ENCODE assay signal across 1 cellular context in genomic region chr5:111512406-111513174, GRCh38.
A peak's percentile ranks its signal among the peaks of the same experiment; 100 is the strongest.
TF ChIP-seq lines count a peak whose summit lies in the region.

Gene STARD4 (minus strand): TSS chr5:111512535. CDS start chr5:111507433, 5,102 bp downstream.

TF ChIP-seq in K562, 482 proteins besides CTCF, POLR2A, EP300 and RAD21 (continued from another document and continues in another):
- TF ChIP-seq THRB (CRISPR knock-in tag; conservative IDR thresholded peaks at IDR 0.05) (0 out of 2 replicates have a peak, but pooled peaks have one; percentile 60), ZBTB17 (CRISPR knock-in tag; IDR thresholded peaks at IDR 0.05) (peak; percentile 94), NCOR1 (IDR thresholded peaks at IDR 0.05) (peak; percentile 50; the same call in 1 of the 2 replicates), TEAD1 (CRISPR knock-in tag; IDR thresholded peaks at IDR 0.05) (0 out of 4 replicates have a peak, but pooled peaks of 1 of the 2 experiments have one; percentile 62), AFF1 (IDR thresholded peaks at IDR 0.05; ENCODE audit: low read depth in 1 of 2, partially characterized antibody in 2 of 2) (peak in 1 of 2 experiments; percentile 44), PHB2 (IDR thresholded peaks at IDR 0.05; ENCODE audit: low read depth) (no peak), SMAD1 (IDR thresholded peaks at IDR 0.05; ENCODE audit: low read depth, low read length, partially characterized antibody) (peak; percentile 23), MYBL2 (IDR thresholded peaks at IDR 0.05; ENCODE audit: low read depth) (peak; percentile 14; the same call in 1 of the 2 replicates), MYBL2 (CRISPR knock-in tag; IDR thresholded peaks at IDR 0.05; ENCODE audit: borderline replicate concordance) (no peak), NR4A1 (CRISPR knock-in tag; IDR thresholded peaks at IDR 0.05) (0 out of 2 replicates have a peak, but pooled peaks have one; percentile 36), NR4A1 (tag; IDR thresholded peaks at IDR 0.05) (no peak), YY1 (IDR thresholded peaks at IDR 0.05; ENCODE audit: borderline replicate concordance in 1 of 3, control insufficient read depth in 1 of 3, extremely low read depth in 1 of 3, insufficient read depth in 3 of 3, insufficient read length in 1 of 3, insufficient replicate concordance in 2 of 3, low read depth in 1 of 3, low read length in 2 of 3) (peak in 2 of 3 experiments; percentile 78 to 85), RBM14 (IDR thresholded peaks at IDR 0.05; ENCODE audit: borderline replicate concordance, insufficient read depth, low read depth, low read length) (no peak), MITF (IDR thresholded peaks at IDR 0.05) (0 out of 2 replicates have a peak, but pooled peaks have one; percentile 15), HDAC1 (IDR thresholded peaks at IDR 0.05) (peak; percentile 8 to 67; a peak in 2 of 4 replicates), ETV1 (tag; conservative IDR thresholded peaks at IDR 0.05; ENCODE audit: low read depth) (peak; percentile 26; the same call in 1 of the 2 replicates), HES1 (IDR thresholded peaks at IDR 0.05; ENCODE audit: low read depth) (no peak), ZNF197 (CRISPR knock-in tag; IDR thresholded peaks at IDR 0.05; ENCODE audit: low read depth) (no peak), HDAC3 (IDR thresholded peaks at IDR 0.05; ENCODE audit: borderline replicate concordance, partially characterized antibody) (peak; percentile 47), NFYB (IDR thresholded peaks at IDR 0.05; ENCODE audit: extremely low read depth, insufficient read length) (peak; percentile 61), SIX5 (IDR thresholded peaks at IDR 0.05; ENCODE audit: borderline replicate concordance in 1 of 2, insufficient read depth in 1 of 2, low read depth in 1 of 2, low read length in 2 of 2) (no peak), CBFA2T3 (IDR thresholded peaks at IDR 0.05) (peak; percentile 60), ATF1 (CRISPR knock-in tag; IDR thresholded peaks at IDR 0.05) (no peak), ATF1 (tag; IDR thresholded peaks at IDR 0.05) (peak; percentile 91), NONO (IDR thresholded peaks at IDR 0.05; ENCODE audit: low read depth in 2 of 2, low read length in 1 of 2) (peak; percentile 27 to 58; a peak in 1 of 4 replicates), ZZZ3 (IDR thresholded peaks at IDR 0.05) (no peak), ZFX (CRISPR knock-in tag; IDR thresholded peaks at IDR 0.05) (peak; percentile 65), TFE3 (CRISPR knock-in tag; IDR thresholded peaks at IDR 0.05) (no peak), PKNOX1 (IDR thresholded peaks at IDR 0.05) (peak; percentile 77), TOE1 (IDR thresholded peaks at IDR 0.05; ENCODE audit: borderline replicate concordance) (peak; percentile 41; the same call in 1 of the 2 replicates), TOE1 (CRISPR knock-in tag; IDR thresholded peaks at IDR 0.05; ENCODE audit: borderline replicate concordance, low read depth) (no peak), ZNF740 (CRISPR knock-in tag; IDR thresholded peaks at IDR 0.05) (peak; percentile 64; the same call in 1 of the 2 replicates), ZNF740 (tag; IDR thresholded peaks at IDR 0.05) (no peak; a peak in 1 of 4 replicates), RAD51 (IDR thresholded peaks at IDR 0.05; ENCODE audit: borderline replicate concordance, low read depth) (0 out of 2 replicates have a peak, but pooled peaks have one; percentile 24), MTA3 (IDR thresholded peaks at IDR 0.05; ENCODE audit: borderline replicate concordance) (peak; percentile 72; the same call in 1 of the 2 replicates), CC2D1A (IDR thresholded peaks at IDR 0.05) (peak; percentile 99), JUN (IDR thresholded peaks at IDR 0.05; ENCODE audit: borderline replicate concordance, low read depth, low read length) (peak; percentile 4; the same call in 1 of the 2 replicates), JUN (CRISPR knock-in tag; IDR thresholded peaks at IDR 0.05; ENCODE audit: borderline replicate concordance) (no peak), STAT6 (CRISPR knock-in tag; IDR thresholded peaks at IDR 0.05) (0 out of 2 replicates have a peak, but pooled peaks have one; percentile 42), RBBP5 (IDR thresholded peaks at IDR 0.05; ENCODE audit: borderline replicate concordance, insufficient read depth, low read length, poor library complexity, severe bottlenecking) (peak; percentile 85), CREB3 (tag; conservative IDR thresholded peaks at IDR 0.05; ENCODE audit: low read depth) (no peak), ILF3 (IDR thresholded peaks at IDR 0.05; ENCODE audit: borderline replicate concordance) (no peak), MBD2 (IDR thresholded peaks at IDR 0.05; ENCODE audit: borderline replicate concordance, low read depth) (no peak; the same call in 1 of the 2 replicates), ZBTB26 (CRISPR knock-in tag; IDR thresholded peaks at IDR 0.05) (peak; percentile 78; the same call in 1 of the 2 replicates), FOXJ2 (tag; IDR thresholded peaks at IDR 0.05) (0 out of 2 replicates have a peak, but pooled peaks have one; percentile 66), THRAP3 (IDR thresholded peaks at IDR 0.05; ENCODE audit: borderline replicate concordance) (peak; percentile 94; the same call in 1 of the 2 replicates), SREBF1 (IDR thresholded peaks at IDR 0.05; ENCODE audit: borderline replicate concordance, low read depth, low read length) (peak; percentile 93), ZNF668 (CRISPR knock-in tag; IDR thresholded peaks at IDR 0.05) (0 out of 2 replicates have a peak, but pooled peaks have one; percentile 40), NR2C1 (IDR thresholded peaks at IDR 0.05) (peak; percentile 68), NR2C1 (tag; IDR thresholded peaks at IDR 0.05) (peak; percentile 59; the same call in 1 of the 2 replicates), SETDB1 (IDR thresholded peaks at IDR 0.05; ENCODE audit: low read length) (no peak)
